ENCODE assay signal across 12 cellular contexts in genomic region chr1:208187499-208188041, GRCh38. TPM values are rescaled to one million over a fixed set of nuclear protein-coding genes. Genes with fewer than 3 reads are reported as not detected.
DNase-seq lines count a peak whose midpoint lies in the region; ATAC-seq, FAIRE-seq and TF ChIP-seq lines count a peak whose summit lies in the region.
"Had no signal": no experiment of that assay in that cellular context is flagged by ENCODE, and none has a peak within 500 bp of the region (broad histone marks: within the 10 kb centered on the region; RNA-seq: fewer than 3 reads in every experiment).

No MANE protein-coding gene starts in this region.

- no peaks in the 10 kb centered on the region for H3K9me3 Mint-ChIP-seq in CD8-positive, alpha-beta memory T cell
- no peaks in the 10 kb centered on the region for H3K9me3 Mint-ChIP-seq in T-helper 2 cell treated with Interferon-gamma antibody and Interleukin-4, amounts not matched to agents 5 μg/mL and 100 μg/mL, for 36 hours
- H3K9me3 Mint-ChIP-seq in activated CD8-positive, alpha-beta T cell treated with anti-CD3 and anti-CD28 coated beads, Interleukin-2, amount 10 ng/mL, durations not matched to agents 7 days and 5 days (ENCODE audit: insufficient read depth): no peaks in the 10 kb centered on the region
- no peaks in the 10 kb centered on the region for H3K9me3 Mint-ChIP-seq in CD14-positive monocyte
- H3K9me3 Mint-ChIP-seq: CD8-positive, alpha-beta T cell had no signal

- H3K27ac ChIP-seq in K562 (ENCODE audit: extremely low read depth, low read depth, low read length): no peak overlapping the region
- no peak overlapping the region for H3K27ac ChIP-seq in CD8-positive, alpha-beta memory T cell (ENCODE audit: low read depth, low read length)
- H3K27ac ChIP-seq: Peyer's patch, uterus had no signal

- intact Hi-C loops in K562 (cut with micrococcal nuclease) (no loop called here), CD14-positive monocyte (cut with micrococcal nuclease) (no loop called here)

- H4K20me1 ChIP-seq in K562 (replicated peaks; ENCODE audit: control insufficient read depth, insufficient read depth, low read length): no peaks in the 10 kb centered on the region

- peaks cover 11 to 16% (median 11%) of the 10 kb centered on the region in 3 donors for H3K4me1 Mint-ChIP-seq in CD8-positive, alpha-beta memory T cell
- peaks cover 22% of the 10 kb centered on the region for H3K4me1 Mint-ChIP-seq in T-helper 2 cell treated with Interferon-gamma antibody and Interleukin-4, amounts not matched to agents 5 μg/mL and 100 μg/mL, for 36 hours (ENCODE audit: low read depth)
- H3K4me1 Mint-ChIP-seq in activated CD8-positive, alpha-beta T cell treated with anti-CD3 and anti-CD28 coated beads, Interleukin-2, amount 10 ng/mL, durations not matched to agents 7 days and 5 days (ENCODE audit: low read depth): peaks cover 19% of the 10 kb centered on the region
- H3K4me1 Mint-ChIP-seq in CD14-positive monocyte: peaks cover 16% of the 10 kb centered on the region

- in situ Hi-C loops in K562 (cut with MboI): no loop called here

- H3K9me3 ChIP-seq in K562 (replicated peaks; ENCODE audit: control insufficient read depth, insufficient read depth, low read depth, low read length): no peaks in the 10 kb centered on the region
- no peaks in the 10 kb centered on the region for H3K9me3 ChIP-seq in CD8-positive, alpha-beta memory T cell (ENCODE audit: low read length)
- H3K9me3 ChIP-seq: Peyer's patch, uterus had no signal

- 10% methylated on average over 7 of the region's 7 CpGs for WGBS in K562 (ENCODE audit: insufficient coverage, low coverage, missing lambda C conversion rate)

- DNase-seq in K562 (ENCODE audit: extremely low read depth in 1 of 4, low spot score in 3 of 4) (no peak), CD14-positive monocyte (ENCODE audit: low spot score) (no peak)
- DNase-seq in CD8-positive, alpha-beta memory T cell: no peak
- DNase-seq in T-helper 2 cell treated with Interferon-gamma antibody and Interleukin-4, amounts not matched to agents 5 μg/mL and 100 μg/mL, for 36 hours (ENCODE audit: low spot score): no peak
- DNase-seq in activated CD8-positive, alpha-beta T cell treated with anti-CD3 and anti-CD28 coated beads, Interleukin-2, amount 10 ng/mL, durations not matched to agents 7 days and 5 days: no peak
- DNase-seq: CD8-positive, alpha-beta T cell; occipital lobe; Peyer's patch; uterus had no signal

- peak overlapping the region in 1 of 2 experiments; percentile 19; a peak in 1 of 4 replicates for H3K9ac ChIP-seq in K562 (ENCODE audit: insufficient read depth in 1 of 2, low read depth in 2 of 2, low read length in 2 of 2)

- no peak for FAIRE-seq in K562 (lab: Jason Lieb, UNC)

- H3K36me3 Mint-ChIP-seq in CD8-positive, alpha-beta memory T cell: peaks cover 0 to 2% (median 0%) of the 10 kb centered on the region in 3 donors
- H3K36me3 Mint-ChIP-seq in T-helper 2 cell treated with Interferon-gamma antibody and Interleukin-4, amounts not matched to agents 5 μg/mL and 100 μg/mL, for 36 hours (ENCODE audit: low read depth): no peaks in the 10 kb centered on the region
- no peaks in the 10 kb centered on the region for H3K36me3 Mint-ChIP-seq in activated CD8-positive, alpha-beta T cell treated with anti-CD3 and anti-CD28 coated beads, Interleukin-2, amount 10 ng/mL, durations not matched to agents 7 days and 5 days (ENCODE audit: low read depth)
- no peaks in the 10 kb centered on the region for H3K36me3 Mint-ChIP-seq in CD14-positive monocyte
- H3K36me3 Mint-ChIP-seq: CD8-positive, alpha-beta T cell had no signal

- no peak for TF ChIP-seq RAD21 in K562 (CRISPR knock-in tag; conservative IDR thresholded peaks at IDR 0.05 in 1 of 2, IDR thresholded peaks at IDR 0.05 in 1 of 2)

- no peak overlapping the region for H3K4me2 ChIP-seq in K562 (ENCODE audit: insufficient read depth, low read length)

- POLR2A ChIA-PET in K562 (lab: Yijun Ruan, JAX): interaction anchor here (0.6 to 1.2 kb wide), 4 partner anchors 16 to 345 kb away, joined by 3 to 6 read pairs (median 4); no protein-coding TSS in a partner anchor
- POLR2A ChIA-PET in CD8-positive, alpha-beta memory T cell (lab: Charles Lee): no interaction called here
- POLR2A ChIA-PET in activated CD8-positive, alpha-beta T cell treated with anti-CD3 and anti-CD28 coated beads, Interleukin-2, amount 10 ng/mL, durations not matched to agents 7 days and 5 days (lab: Charles Lee): no interaction called here

- TF ChIP-seq EP300 in K562 (IDR thresholded peaks at IDR 0.05; ENCODE audit: low read length): no peak

- H3K27me3 Mint-ChIP-seq in CD8-positive, alpha-beta memory T cell: peaks cover 12% of the 10 kb centered on the region in 2 donors
- H3K27me3 Mint-ChIP-seq in T-helper 2 cell treated with Interferon-gamma antibody and Interleukin-4, amounts not matched to agents 5 μg/mL and 100 μg/mL, for 36 hours (ENCODE audit: low read depth): peaks cover 24% of the 10 kb centered on the region
- H3K27me3 Mint-ChIP-seq in activated CD8-positive, alpha-beta T cell treated with anti-CD3 and anti-CD28 coated beads, Interleukin-2, amount 10 ng/mL, durations not matched to agents 7 days and 5 days (ENCODE audit: low read depth): peaks cover 30% of the 10 kb centered on the region
- peaks cover 4 to 8% (median 6%) of the 10 kb centered on the region in 3 donors for H3K27me3 Mint-ChIP-seq in CD14-positive monocyte (ENCODE audit: low read depth in 3 of 3)

- peaks cover 3 to 9% of the 10 kb centered on the region in 2 experiments; a peak in 2 of 5 replicates for H3K27me3 ChIP-seq in K562 (ENCODE audit: control insufficient read depth in 2 of 2, insufficient read depth in 2 of 2, low read length in 2 of 2)
- no peaks in the 10 kb centered on the region for H3K27me3 ChIP-seq in CD8-positive, alpha-beta memory T cell (ENCODE audit: insufficient read depth, low read length, poor library complexity, severe bottlenecking)
- H3K27me3 ChIP-seq: Peyer's patch, uterus had no signal

- no peaks in the 10 kb centered on the region for H3K9me1 ChIP-seq in K562 (ENCODE audit: control insufficient read depth, insufficient read depth, low read length)

- peak; percentile 80 for ATAC-seq in GM18517 (IDR thresholded peaks at IDR 0.05; ENCODE audit: unreplicated experiment)
- peak; percentile 66 for ATAC-seq in GM21447 (IDR thresholded peaks at IDR 0.05; ENCODE audit: unreplicated experiment)
- ATAC-seq in HG03108 (IDR thresholded peaks at IDR 0.05; ENCODE audit: unreplicated experiment): peak; percentile 63
- no peak for ATAC-seq in K562
- no peak for ATAC-seq in activated CD8-positive, alpha-beta T cell treated with anti-CD3 and anti-CD28 coated beads, Interleukin-2, amount 10 ng/mL, durations not matched to agents 7 days and 5 days
- ATAC-seq: CD8-positive, alpha-beta T cell had no signal

- H3K79me2 ChIP-seq in K562 (ENCODE audit: control insufficient read depth, insufficient read depth, low read length): no peaks in the 10 kb centered on the region

- peaks cover 35 to 44% of the 10 kb centered on the region in 2 experiments for H3K4me1 ChIP-seq in K562 (replicated peaks in 1 of 2; ENCODE audit: control insufficient read depth in 2 of 2, insufficient read depth in 2 of 2, low read length in 2 of 2)
- H3K4me1 ChIP-seq in CD8-positive, alpha-beta memory T cell (ENCODE audit: insufficient read depth, low read length): no peaks in the 10 kb centered on the region

- H3K4me3 Mint-ChIP-seq in CD8-positive, alpha-beta memory T cell: no peak overlapping the region
- H3K4me3 Mint-ChIP-seq in T-helper 2 cell treated with Interferon-gamma antibody and Interleukin-4, amounts not matched to agents 5 μg/mL and 100 μg/mL, for 36 hours: no peak overlapping the region
- H3K4me3 Mint-ChIP-seq in activated CD8-positive, alpha-beta T cell treated with anti-CD3 and anti-CD28 coated beads, Interleukin-2, amount 10 ng/mL, durations not matched to agents 7 days and 5 days: no peak overlapping the region
- peak overlapping the region in 1 of 2 donors; percentile 16 for H3K4me3 Mint-ChIP-seq in CD14-positive monocyte
- H3K4me3 Mint-ChIP-seq: CD8-positive, alpha-beta T cell had no signal

- no peak overlapping the region for H2AFZ ChIP-seq in K562 (ENCODE audit: low read depth, low read length)

- no peaks in the 10 kb centered on the region for H3K36me3 ChIP-seq in K562 (ENCODE audit: control insufficient read depth, insufficient read depth, low read length)
- no peaks in the 10 kb centered on the region for H3K36me3 ChIP-seq in CD8-positive, alpha-beta memory T cell (ENCODE audit: insufficient read depth, low read length)
- H3K36me3 ChIP-seq: uterus had no signal

- no peak for TF ChIP-seq CTCF in K562 (IDR thresholded peaks at IDR 0.05 in 2 of 3, conservative IDR thresholded peaks at IDR 0.05 in 1 of 3; ENCODE audit: insufficient read depth in 2 of 3, low read depth in 1 of 3, low read length in 3 of 3)
- no peak for TF ChIP-seq CTCF in CD14-positive monocyte (IDR thresholded peaks at IDR 0.05)

- no peak overlapping the region for H3K4me3 ChIP-seq in K562
- H3K4me3 ChIP-seq in CD8-positive, alpha-beta memory T cell (ENCODE audit: low read length): no peak overlapping the region
- H3K4me3 ChIP-seq: Peyer's patch, uterus had no signal

- H3K27ac Mint-ChIP-seq in CD8-positive, alpha-beta memory T cell: no peak overlapping the region
- no peak overlapping the region for H3K27ac Mint-ChIP-seq in T-helper 2 cell treated with Interferon-gamma antibody and Interleukin-4, amounts not matched to agents 5 μg/mL and 100 μg/mL, for 36 hours
- H3K27ac Mint-ChIP-seq in activated CD8-positive, alpha-beta T cell treated with anti-CD3 and anti-CD28 coated beads, Interleukin-2, amount 10 ng/mL, durations not matched to agents 7 days and 5 days: no peak overlapping the region
- H3K27ac Mint-ChIP-seq in CD14-positive monocyte: no peak overlapping the region
- H3K27ac Mint-ChIP-seq: CD8-positive, alpha-beta T cell had no signal

- TF ChIP-seq POLR2A in K562 (conservative IDR thresholded peaks at IDR 0.05): no peak

- CTCF ChIA-PET in K562 (lab: Yijun Ruan, JAX; ENCODE audit: low intra/inter-chr PET ratio): no interaction called here
- CTCF ChIA-PET in CD8-positive, alpha-beta memory T cell (lab: Charles Lee): no interaction called here
- CTCF ChIA-PET in activated CD8-positive, alpha-beta T cell treated with anti-CD3 and anti-CD28 coated beads, Interleukin-2, amount 10 ng/mL, durations not matched to agents 7 days and 5 days (lab: Charles Lee): interaction anchor here (1.5 to 2.4 kb wide), 2 partner anchors 56 to 58 kb away, joined by 5 to 8 read pairs; no protein-coding TSS in a partner anchor

- BruUV-seq in K562 (replicated peaks; lab: Mats Ljungman, UMichigan): no TSS peak

RNA-seq across cellular contexts. Expression of gene PLXNA2, which starts 56.6 kb away (rescaled TPM):
- total RNA-seq in K562 (2011; cell fraction: chromatin; rRNA removed; ENCODE audit: low replicate concordance): 0.70 and 3.5 TPM in 2 replicates
- 0.79 and 2.0 TPM in 2 replicates for total RNA-seq in K562 (2011; cell fraction: nucleolus; rRNA removed)
- 0.81 and 0.99 TPM in 2 replicates for total RNA-seq in K562 (2011; cell fraction: nucleoplasm; rRNA removed)
- total RNA-seq in K562 (2014; rRNA removed) (0.29 and 0.32 TPM in 2 replicates), K562 (2014; rRNA removed; fragmentation: Illumina TruSeq; extraction: Trizol) (0.06 and 0.18 TPM in 2 replicates), K562 (2015; rRNA removed; fragmentation: Illumina TruSeq; extraction: Trizol) (0.36 and 0.41 TPM in 2 replicates), K562 (2021) (1.1 and 1.3 TPM in 2 replicates)
- polyA plus RNA-seq in K562 (2011; rRNA removed) (0.41 and 0.75 TPM in 2 replicates), K562 (2014; fragmentation: Illumina TruSeq; extraction: Trizol) (0.24 and 0.39 TPM in 2 replicates), K562 (2014; fragmentation: Nextera tagmentation; extraction: Ambion mirVana) (under 1 TPM; 0.01 to 0.06 TPM), K562 (2014; rRNA removed) (0.16 and 0.77 TPM in 2 replicates), CD14-positive monocyte (1 to 10 TPM in 1 of 2 donors, under 1 TPM in 1; 0.75 to 1.1 TPM)
- polyA plus RNA-seq in K562 (2011; cell fraction: cytosol; rRNA removed): 0.32 and 1.4 TPM in 2 replicates
- 1.7 and 6.9 TPM in 2 replicates for polyA plus RNA-seq in K562 (2011; cell fraction: nucleus; rRNA removed)
- polyA plus RNA-seq in K562 (2012): 0.42 and 0.48 TPM in 2 replicates
- 1.1 and 2.7 TPM in 2 replicates for polyA minus RNA-seq in K562 (2011; rRNA and poly(A)+ RNA removed)
- polyA minus RNA-seq in K562 (2011; cell fraction: cytosol; rRNA and poly(A)+ RNA removed): 2.0 and 2.6 TPM in 2 replicates
- 3.1 and 8.1 TPM in 2 replicates for polyA minus RNA-seq in K562 (2011; cell fraction: nucleus; rRNA and poly(A)+ RNA removed)
- total RNA-seq in CD8-positive, alpha-beta memory T cell: 1 to 10 TPM in 1 of 2 experiments, under 1 TPM in 1; 0.75 to 1.1 TPM
- 1.0 TPM for polyA plus RNA-seq in CD8-positive, alpha-beta memory T cell
- total RNA-seq in activated CD8-positive, alpha-beta T cell treated with anti-CD3 and anti-CD28 coated beads, Interleukin-2, amount 10 ng/mL, durations not matched to agents 7 days and 5 days: 1 to 10 TPM in 1 of 2 experiments, under 1 TPM in 1; 0.84 to 1.6 TPM

Comparison
In these comparisons a context has a peak if more than half of its experiments do, and no peak if none do; other contexts are left out.
1. ATAC-seq: peak in GM18517 (single experiment), GM21447 (single experiment) and HG03108 (single experiment); none in K562 (single experiment) and activated CD8-positive, alpha-beta T cell treated with anti-CD3 and anti-CD28 coated beads, Interleukin-2, amount 10 ng/mL, durations not matched to agents 7 days and 5 days (single experiment).